In genomic region chr5:160230686-160231527, GRCh38 we compare ENCODE assay signal across 1 cellular context.
A peak's percentile ranks its signal among the peaks of the same experiment; 100 is the strongest.
TF ChIP-seq lines count a peak whose summit lies in the region.

No MANE protein-coding gene starts in this region.

TF ChIP-seq in GM12878, 131 proteins besides CTCF, POLR2A, EP300 and RAD21 (continued from another document and continues in another):
- no peak for TF ChIP-seq IRF5 (IDR thresholded peaks at IDR 0.05; ENCODE audit: borderline replicate concordance)
- no peak for TF ChIP-seq HDAC6 (IDR thresholded peaks at IDR 0.05; ENCODE audit: unreplicated experiment)
- TF ChIP-seq STAT1 (conservative IDR thresholded peaks at IDR 0.05) = no peak
- TF ChIP-seq SPI1 (IDR thresholded peaks at IDR 0.05; ENCODE audit: borderline replicate concordance, insufficient read depth, low read depth, low read length) = peak; percentile 83
- TF ChIP-seq ESRRA (IDR thresholded peaks at IDR 0.05; ENCODE audit: low read length) = no peak
- TF ChIP-seq CEBPB (IDR thresholded peaks at IDR 0.05; ENCODE audit: borderline replicate concordance in 1 of 2, low read depth in 2 of 2, low read length in 2 of 2) = no peak
- TF ChIP-seq MAX (IDR thresholded peaks at IDR 0.05; ENCODE audit: low read depth, low read length) = peak; percentile 50; the same call in 1 of the 2 replicates
- TF ChIP-seq MTA2 (IDR thresholded peaks at IDR 0.05; ENCODE audit: low read depth) = peak; percentile 46; the same call in 1 of the 2 replicates
- no peak for TF ChIP-seq BHLHE40 (IDR thresholded peaks at IDR 0.05; ENCODE audit: borderline replicate concordance in 1 of 2, low read depth in 2 of 2, low read length in 1 of 2)
- TF ChIP-seq ATF7 (IDR thresholded peaks at IDR 0.05; ENCODE audit: low read depth) = 0 out of 2 replicates have a peak, but pooled peaks have one; percentile 49
- TF ChIP-seq RBBP5 (conservative IDR thresholded peaks at IDR 0.05) = no peak
- no peak for TF ChIP-seq CEBPZ (IDR thresholded peaks at IDR 0.05; ENCODE audit: low read depth, low read length)
- TF ChIP-seq GABPA (IDR thresholded peaks at IDR 0.05; ENCODE audit: low read depth) = no peak
- no peak for TF ChIP-seq ATF3 (IDR thresholded peaks at IDR 0.05; ENCODE audit: borderline replicate concordance, extremely low read depth, low read depth, low read length)
- TF ChIP-seq BACH1 (IDR thresholded peaks at IDR 0.05; ENCODE audit: borderline replicate concordance) = no peak
- peak; percentile 57 to 65; a peak in 3 of 4 replicates for TF ChIP-seq IKZF2 (IDR thresholded peaks at IDR 0.05)
- TF ChIP-seq IRF3 (IDR thresholded peaks at IDR 0.05) = no peak
- TF ChIP-seq SRF (IDR thresholded peaks at IDR 0.05; ENCODE audit: low read depth in 2 of 2, low read length in 2 of 2) = no peak
- no peak for TF ChIP-seq SMAD5 (IDR thresholded peaks at IDR 0.05; ENCODE audit: low read depth)
- TF ChIP-seq SIN3A (IDR thresholded peaks at IDR 0.05; ENCODE audit: low read depth, low read length) = no peak
- TF ChIP-seq JUND (IDR thresholded peaks at IDR 0.05; ENCODE audit: low read depth, low read length) = no peak
- TF ChIP-seq NFXL1 (IDR thresholded peaks at IDR 0.05; ENCODE audit: borderline replicate concordance) = no peak
- TF ChIP-seq PAX5 (IDR thresholded peaks at IDR 0.05; ENCODE audit: borderline replicate concordance, low read depth, low read length) = no peak
- no peak for TF ChIP-seq HDAC2 (IDR thresholded peaks at IDR 0.05)
- no peak for TF ChIP-seq ZSCAN29 (IDR thresholded peaks at IDR 0.05)
- no peak for TF ChIP-seq ZBTB4 (CRISPR knock-in tag; IDR thresholded peaks at IDR 0.05)
- no peak for TF ChIP-seq NFYA (IDR thresholded peaks at IDR 0.05; ENCODE audit: borderline replicate concordance, low read depth, low read length)
- no peak for TF ChIP-seq POU2F2 (IDR thresholded peaks at IDR 0.05; ENCODE audit: borderline replicate concordance, low read depth, low read length)
- no peak for TF ChIP-seq FOXK2 (IDR thresholded peaks at IDR 0.05)
- no peak for TF ChIP-seq STAT3 (IDR thresholded peaks at IDR 0.05; ENCODE audit: low read depth, low read length)
- TF ChIP-seq ZNF592 (IDR thresholded peaks at IDR 0.05) = no peak
- no peak for TF ChIP-seq SUPT20H (IDR thresholded peaks at IDR 0.05; ENCODE audit: borderline replicate concordance, control insufficient read depth, low read depth, low read length)
- TF ChIP-seq CHD1 (IDR thresholded peaks at IDR 0.05; ENCODE audit: low read depth, low read length) = no peak
- TF ChIP-seq PML (IDR thresholded peaks at IDR 0.05; ENCODE audit: low read length) = no peak
- no peak for TF ChIP-seq KAT2A (conservative IDR thresholded peaks at IDR 0.05; ENCODE audit: control insufficient read depth, low read depth, low read length)
- TF ChIP-seq RCOR1 (conservative IDR thresholded peaks at IDR 0.05; ENCODE audit: low read depth, low read length) = no peak
- no peak for TF ChIP-seq CUX1 (IDR thresholded peaks at IDR 0.05; ENCODE audit: insufficient replicate concordance, low read depth, low read length)
